ENCODE assay signal across 15 cellular contexts in the genomic region with DNA sequence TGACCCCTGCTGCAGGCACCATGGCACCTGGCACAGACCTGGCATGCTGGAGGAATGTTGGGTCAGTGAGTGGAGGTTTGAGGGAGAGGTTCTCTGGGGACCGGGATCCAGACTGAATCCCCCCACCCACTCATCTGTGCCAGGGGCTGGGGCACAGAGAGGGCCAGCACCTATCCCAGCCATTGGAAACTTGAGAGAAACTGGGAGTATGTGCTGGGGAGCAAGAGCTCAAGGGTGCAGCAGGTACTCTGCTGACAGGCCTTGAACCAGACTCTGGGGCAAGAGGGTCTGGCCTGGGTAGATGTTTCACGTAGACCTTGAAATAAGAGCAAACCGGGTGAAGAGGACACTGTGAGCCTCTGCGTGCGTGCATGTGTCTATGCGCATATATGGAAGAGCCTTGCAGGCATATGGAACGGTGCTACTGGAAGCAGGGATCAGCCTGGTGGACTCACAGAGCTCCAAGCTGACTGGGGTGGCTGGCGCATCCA. TPM values are rescaled to one million over a fixed set of nuclear protein-coding genes. Genes with fewer than 3 reads are reported as not detected.
"Had no signal": no experiment of that assay in that cellular context is flagged by ENCODE, and none has a peak within 500 bp of the region (broad histone marks: within the 10 kb centered on the region; RNA-seq: fewer than 3 reads in every experiment).

No MANE protein-coding gene starts in this region.

- H3K4me1 Mint-ChIP-seq: activated CD4-positive, alpha-beta memory T cell treated with anti-CD3 and anti-CD28 coated beads, Interleukin-2, amount 10 ng/mL, durations not matched to agents 7 days and 5 days had no signal

- H3K4me3 ChIP-seq: gastrocnemius medialis, SJCRH30 had no signal

- H3K4me1 ChIP-seq: gastrocnemius medialis, SJCRH30 had no signal

- H3K27me3 Mint-ChIP-seq: activated CD4-positive, alpha-beta memory T cell treated with anti-CD3 and anti-CD28 coated beads, Interleukin-2, amount 10 ng/mL, durations not matched to agents 7 days and 5 days had no signal

- H3K27me3 ChIP-seq: gastrocnemius medialis, SJCRH30 had no signal

- H3K4me3 Mint-ChIP-seq: activated CD4-positive, alpha-beta memory T cell treated with anti-CD3 and anti-CD28 coated beads, Interleukin-2, amount 10 ng/mL, durations not matched to agents 7 days and 5 days had no signal

- H3K9me3 ChIP-seq: gastrocnemius medialis, SJCRH30 had no signal

- DNase-seq: activated CD4-positive, alpha-beta memory T cell treated with anti-CD3 and anti-CD28 coated beads, Interleukin-2, amount 10 ng/mL, durations not matched to agents 7 days and 5 days; activated naive CD4-positive, alpha-beta T cell treated with Interleukin-2 at 50 U/mL for 16 hours; caudate nucleus; cortex of kidney; effector memory CD4-positive, alpha-beta T cell; gastrocnemius medialis; islet precursor cell; SJCRH30; stimulated activated CD4-positive, alpha-beta T cell treated with anti-CD3 and anti-CD28 coated beads, Interleukin-12 subunit alpha, Interleukin-12 subunit beta, amount 100 ng/mL, for 4 hours; stimulated activated CD4-positive, alpha-beta T cell treated with anti-CD3 and anti-CD28 coated beads, Interleukin-2, amount 100 ng/mL, for 48 hours; stimulated activated naive CD4-positive, alpha-beta T cell treated with Interleukin-2 at 50 U/mL for 16 hours; T-helper 9 cell had no signal

- H3K27ac Mint-ChIP-seq: activated CD4-positive, alpha-beta memory T cell treated with anti-CD3 and anti-CD28 coated beads, Interleukin-2, amount 10 ng/mL, durations not matched to agents 7 days and 5 days; progenitor cell of endocrine pancreas had no signal

- H3K9me3 Mint-ChIP-seq: activated CD4-positive, alpha-beta memory T cell treated with anti-CD3 and anti-CD28 coated beads, Interleukin-2, amount 10 ng/mL, durations not matched to agents 7 days and 5 days had no signal

- ATAC-seq: gastrocnemius medialis had no signal

- H3K27ac ChIP-seq: epithelial cell of prostate, gastrocnemius medialis, SJCRH30 had no signal

- H3K36me3 ChIP-seq: gastrocnemius medialis, SJCRH30 had no signal

RNA-seq across cellular contexts. Expression of a gene that starts 8.8 kb away (rescaled TPM):
- total RNA-seq: activated CD4-positive, alpha-beta memory T cell treated with anti-CD3 and anti-CD28 coated beads, Interleukin-2, amount 10 ng/mL, durations not matched to agents 7 days and 5 days; SJCRH30 had no signal
- polyA plus RNA-seq: liver had no signal
